1 cellular context compared by ENCODE assay signal in the genomic region with DNA sequence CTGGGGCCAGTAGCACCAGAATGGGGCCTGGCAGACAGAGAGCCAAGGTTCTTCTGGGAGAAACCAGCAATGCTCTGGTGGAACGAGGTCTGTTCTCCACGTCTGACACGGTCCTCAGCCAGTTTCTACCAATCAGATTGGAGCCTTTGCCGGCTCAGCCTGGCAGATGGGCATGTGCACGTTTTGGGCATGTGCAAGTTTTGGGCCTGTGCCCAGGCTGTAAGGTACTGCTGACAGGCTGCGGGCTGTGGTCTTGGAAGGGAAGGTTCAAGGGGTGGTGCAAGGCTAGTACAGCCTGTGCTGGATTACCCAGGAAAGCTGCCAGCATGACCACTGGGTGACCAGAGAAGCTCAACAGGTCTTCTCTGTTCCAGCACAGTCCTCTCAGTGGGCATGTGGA.
TF ChIP-seq lines count a peak whose summit lies in the region.

No MANE protein-coding gene starts in this region.

TF ChIP-seq in SK-N-SH, 30 proteins besides CTCF, POLR2A, EP300 and RAD21 (continued from another document):
- no peak for TF ChIP-seq MAX (IDR thresholded peaks at IDR 0.05; ENCODE audit: low read depth)
